12 cellular contexts compared by ENCODE assay signal in genomic region chr4:14125375-14126129, GRCh38.
DNase-seq lines count a peak whose midpoint lies in the region; ATAC-seq and TF ChIP-seq lines count a peak whose summit lies in the region.
"Had no signal": no experiment of that assay in that cellular context is flagged by ENCODE, and none has a peak within 500 bp of the region (broad histone marks: within the 10 kb centered on the region; RNA-seq: fewer than 3 reads in every experiment).

No MANE protein-coding gene starts in this region.

- H3K27me3 ChIP-seq in WERI-Rb-1 (ENCODE audit: insufficient read depth, low read depth, severe bottlenecking), result no peaks in the 10 kb centered on the region

- TF ChIP-seq CTCF in WERI-Rb-1 (IDR thresholded peaks at IDR 0.05; ENCODE audit: low read depth, low read length), result no peak

- H3K9me3 ChIP-seq in WERI-Rb-1 (ENCODE audit: severe bottlenecking), result no peaks in the 10 kb centered on the region
- H3K9me3 ChIP-seq: psoas muscle had no signal

- H3K36me3 ChIP-seq in WERI-Rb-1, result no peaks in the 10 kb centered on the region

- H3K4me3 ChIP-seq in WERI-Rb-1 (ENCODE audit: low read depth, low read length), result no peak overlapping the region
- H3K4me3 ChIP-seq: psoas muscle had no signal

- no peaks in the 10 kb centered on the region for H3K36me3 Mint-ChIP-seq in naive B cell

- H3K27ac Mint-ChIP-seq in naive B cell, result no peak overlapping the region

- in situ Hi-C loops in KBM-7 (cut with MboI; ENCODE audit: low pct_unique_long_range_greater_than_20kb, low sequenced_read_pairs), result no loop called here
- in situ Hi-C loops in ACHN (cut with HindIII; ENCODE audit: low pct_ligation_motif_present, low pct_unique_long_range_greater_than_20kb, low sequenced_read_pairs), result no loop called here

- peaks cover 6 to 10% (median 7%) of the 10 kb centered on the region in 3 donors for H3K27me3 Mint-ChIP-seq in naive B cell

- DNase-seq in KBM-7 (peak; percentile 72), naive B cell (peak; percentile 37), ACHN (no peak), WERI-Rb-1 (no peak), SHP77 treated with DMSO at 0.1 percent for 48 hours (lab: John Stamatoyannopoulos, UW) (no peak), middle frontal gyrus (ENCODE audit: extremely low spot score, low spot score) (no peak)
- DNase-seq: activated CD4-positive, CD25-positive, alpha-beta regulatory T cell; head of caudate nucleus; NCI-H1105 treated with DMSO at 0.1 percent for 48 hours; psoas muscle had no signal

- H3K4me1 Mint-ChIP-seq in naive B cell, result peaks cover 14 to 25% (median 15%) of the 10 kb centered on the region in 3 donors

- no peak overlapping the region for H3K27ac ChIP-seq in WERI-Rb-1
- H3K27ac ChIP-seq: psoas muscle had no signal

- ATAC-seq in GM19023 (IDR thresholded peaks at IDR 0.05; ENCODE audit: unreplicated experiment) (peak; percentile 86), HG02678 (IDR thresholded peaks at IDR 0.05; ENCODE audit: unreplicated experiment) (peak; percentile 91), naive B cell (ENCODE audit: low read depth in 2 of 2) (peak; percentile 95)
- ATAC-seq: psoas muscle had no signal

- H3K9me3 Mint-ChIP-seq in naive B cell, result peaks cover 0 to 5% (median 2%) of the 10 kb centered on the region in 7 donors

- peak overlapping the region in 2 of 8 donors; percentile 23 to 40 for H3K4me3 Mint-ChIP-seq in naive B cell

Comparison
In these comparisons a context has a peak if more than half of its experiments do, and no peak if none do; other contexts are left out.
1. DNase-seq: peak in KBM-7 (single experiment) and naive B cell (single experiment); none in ACHN (single experiment), WERI-Rb-1 (single experiment), SHP77 treated with DMSO at 0.1 percent for 48 hours (single experiment) and middle frontal gyrus (single experiment).
2. Peak in every context shown above with its lines, with median percentiles within 50 percentile points of each other: ATAC-seq.